ENCODE assay signal across 14 cellular contexts in genomic region chr16:70478912-70479341, GRCh38. TPM values are rescaled to one million over a fixed set of nuclear protein-coding genes. Genes with fewer than 3 reads are reported as not detected.
DNase-seq lines count a peak whose midpoint lies in the region; ATAC-seq and TF ChIP-seq lines count a peak whose summit lies in the region.
"Had no signal": no experiment of that assay in that cellular context is flagged by ENCODE, and none has a peak within 500 bp of the region (broad histone marks: within the 10 kb centered on the region; RNA-seq: fewer than 3 reads in every experiment).

No MANE protein-coding gene starts in this region.

- no peaks in the 10 kb centered on the region for H3K27me3 Mint-ChIP-seq in activated CD4-positive, alpha-beta T cell treated with anti-CD3 and anti-CD28 coated beads, Interleukin-2, amount 10 ng/mL, durations not matched to agents 24 days and 14 days
- H3K27me3 Mint-ChIP-seq in activated T-helper 2 cell treated with anti-CD3 and anti-CD28 coated beads, Interferon-gamma antibody, Interleukin-2, Interleukin-4, amounts not matched to agents 10 μg/mL and 5 μg/mL and 100 μg/mL, durations not matched to agents 14 hours and 24 hours and 36 hours (ENCODE audit: low read depth): no peaks in the 10 kb centered on the region
- no peaks in the 10 kb centered on the region for H3K27me3 Mint-ChIP-seq in osteocyte (ENCODE audit: unreplicated experiment)
- H3K27me3 Mint-ChIP-seq: IgD-negative memory B cell had no signal

- intact Hi-C loops in activated CD4-positive, alpha-beta T cell treated with anti-CD3 and anti-CD28 coated beads, Interleukin-2, amount 10 ng/mL, durations not matched to agents 24 days and 14 days (cut with micrococcal nuclease): loop anchor here (5.0 kb wide), 1 partner anchor 77 kb away; no protein-coding TSS in a partner anchor
- intact Hi-C loops in activated T-helper 2 cell treated with anti-CD3 and anti-CD28 coated beads, Interferon-gamma antibody, Interleukin-2, Interleukin-4, amounts not matched to agents 10 μg/mL and 5 μg/mL and 100 μg/mL, durations not matched to agents 14 hours and 24 hours and 36 hours (cut with micrococcal nuclease): loop anchor here (5.0 kb wide), 1 partner anchor 77 kb away; no protein-coding TSS in a partner anchor

- H3K27ac Mint-ChIP-seq in activated CD4-positive, alpha-beta T cell treated with anti-CD3 and anti-CD28 coated beads, Interleukin-2, amount 10 ng/mL, durations not matched to agents 24 days and 14 days: peak overlapping the region; percentile 34
- peak overlapping the region; percentile 28 for H3K27ac Mint-ChIP-seq in activated T-helper 2 cell treated with anti-CD3 and anti-CD28 coated beads, Interferon-gamma antibody, Interleukin-2, Interleukin-4, amounts not matched to agents 10 μg/mL and 5 μg/mL and 100 μg/mL, durations not matched to agents 14 hours and 24 hours and 36 hours
- H3K27ac Mint-ChIP-seq in osteocyte (ENCODE audit: unreplicated experiment): peak overlapping the region; percentile 81

- no peaks in the 10 kb centered on the region for H3K9me3 Mint-ChIP-seq in activated CD4-positive, alpha-beta T cell treated with anti-CD3 and anti-CD28 coated beads, Interleukin-2, amount 10 ng/mL, durations not matched to agents 24 days and 14 days
- no peaks in the 10 kb centered on the region for H3K9me3 Mint-ChIP-seq in activated T-helper 2 cell treated with anti-CD3 and anti-CD28 coated beads, Interferon-gamma antibody, Interleukin-2, Interleukin-4, amounts not matched to agents 10 μg/mL and 5 μg/mL and 100 μg/mL, durations not matched to agents 14 hours and 24 hours and 36 hours
- H3K9me3 Mint-ChIP-seq in osteocyte (ENCODE audit: unreplicated experiment): no peaks in the 10 kb centered on the region
- H3K9me3 Mint-ChIP-seq: IgD-negative memory B cell had no signal

- ATAC-seq in GM21423 (IDR thresholded peaks at IDR 0.05; ENCODE audit: unreplicated experiment): no peak

- H3K4me3 Mint-ChIP-seq in activated CD4-positive, alpha-beta T cell treated with anti-CD3 and anti-CD28 coated beads, Interleukin-2, amount 10 ng/mL, durations not matched to agents 24 days and 14 days: no peak overlapping the region
- H3K4me3 Mint-ChIP-seq in activated T-helper 2 cell treated with anti-CD3 and anti-CD28 coated beads, Interferon-gamma antibody, Interleukin-2, Interleukin-4, amounts not matched to agents 10 μg/mL and 5 μg/mL and 100 μg/mL, durations not matched to agents 14 hours and 24 hours and 36 hours (ENCODE audit: low read depth): no peak overlapping the region
- H3K4me3 Mint-ChIP-seq in osteocyte (ENCODE audit: unreplicated experiment): no peak overlapping the region
- H3K4me3 Mint-ChIP-seq: IgD-negative memory B cell had no signal

- H3K4me1 Mint-ChIP-seq in activated CD4-positive, alpha-beta T cell treated with anti-CD3 and anti-CD28 coated beads, Interleukin-2, amount 10 ng/mL, durations not matched to agents 24 days and 14 days: peaks cover 16% of the 10 kb centered on the region
- peaks cover 18% of the 10 kb centered on the region for H3K4me1 Mint-ChIP-seq in activated T-helper 2 cell treated with anti-CD3 and anti-CD28 coated beads, Interferon-gamma antibody, Interleukin-2, Interleukin-4, amounts not matched to agents 10 μg/mL and 5 μg/mL and 100 μg/mL, durations not matched to agents 14 hours and 24 hours and 36 hours (ENCODE audit: low read depth)
- H3K4me1 Mint-ChIP-seq in osteocyte (ENCODE audit: unreplicated experiment): peaks cover 59% of the 10 kb centered on the region

- DNase-seq in activated CD4-positive, alpha-beta T cell treated with anti-CD3 and anti-CD28 coated beads, Interleukin-2, amount 10 ng/mL, durations not matched to agents 24 days and 14 days: peak; percentile 52
- no peak for DNase-seq in activated CD4-positive, alpha-beta T cell treated with anti-CD3 and anti-CD28 coated beads, Interleukin-2, amount 50 U/mL, for 1 hour
- DNase-seq in activated T-helper 2 cell treated with anti-CD3 and anti-CD28 coated beads, Interferon-gamma antibody, Interleukin-2, Interleukin-4, amounts not matched to agents 10 μg/mL and 5 μg/mL and 100 μg/mL, durations not matched to agents 14 hours and 24 hours and 36 hours (ENCODE audit: low spot score): no peak
- peak; percentile 18 for DNase-seq in fibroblast of pulmonary artery (ENCODE audit: low read depth)
- DNase-seq in osteocyte (ENCODE audit: extremely low spot score, unreplicated experiment): no peak
- no peak for DNase-seq in NCI-H128 (lab: John Stamatoyannopoulos, UW; ENCODE audit: unreplicated experiment)
- DNase-seq in central memory CD4-positive, alpha-beta T cell: no peak
- DNase-seq: activated CD8-positive, alpha-beta memory T cell treated with anti-CD3 and anti-CD28 coated beads, Interleukin-2, amount 50 U/mL, for 4 hours; COR-L47; mammary epithelial cell; NCI-H1417; NCI-H69 had no signal

- H3K36me3 Mint-ChIP-seq in activated CD4-positive, alpha-beta T cell treated with anti-CD3 and anti-CD28 coated beads, Interleukin-2, amount 10 ng/mL, durations not matched to agents 24 days and 14 days (ENCODE audit: low read depth): peaks cover 20% of the 10 kb centered on the region
- H3K36me3 Mint-ChIP-seq in activated T-helper 2 cell treated with anti-CD3 and anti-CD28 coated beads, Interferon-gamma antibody, Interleukin-2, Interleukin-4, amounts not matched to agents 10 μg/mL and 5 μg/mL and 100 μg/mL, durations not matched to agents 14 hours and 24 hours and 36 hours (ENCODE audit: low read depth): peaks cover 30% of the 10 kb centered on the region
- H3K36me3 Mint-ChIP-seq in osteocyte (ENCODE audit: unreplicated experiment): peaks cover 8% of the 10 kb centered on the region

- H3K4me3 ChIP-seq in fibroblast of pulmonary artery (replicated peaks; ENCODE audit: low read depth, low read length): no peak overlapping the region

- TF ChIP-seq CTCF in fibroblast of pulmonary artery (IDR thresholded peaks at IDR 0.05; ENCODE audit: low read length, missing control alignments): no peak
- no peak for TF ChIP-seq CTCF in osteocyte (IDR thresholded peaks at IDR 0.05)

RNA-seq across cellular contexts. Expression of gene FCSK, which starts 24.5 kb away (rescaled TPM):
- total RNA-seq in activated CD4-positive, alpha-beta T cell treated with anti-CD3 and anti-CD28 coated beads, Interleukin-2, amount 10 ng/mL, durations not matched to agents 24 days and 14 days: 19.6 and 24.4 TPM in 2 replicates
- 19.7 and 21.9 TPM in 2 replicates for total RNA-seq in activated T-helper 2 cell treated with anti-CD3 and anti-CD28 coated beads, Interferon-gamma antibody, Interleukin-2, Interleukin-4, amounts not matched to agents 10 μg/mL and 5 μg/mL and 100 μg/mL, durations not matched to agents 14 hours and 24 hours and 36 hours
- 16.8 and 18.4 TPM in 2 replicates for total RNA-seq in osteocyte

RNA-seq across cellular contexts. Expression of gene ST3GAL2, which starts 40.0 kb away (rescaled TPM):
- 27.9 and 37.0 TPM in 2 replicates for total RNA-seq in activated CD4-positive, alpha-beta T cell treated with anti-CD3 and anti-CD28 coated beads, Interleukin-2, amount 10 ng/mL, durations not matched to agents 24 days and 14 days
- 33.0 and 35.1 TPM in 2 replicates for total RNA-seq in activated T-helper 2 cell treated with anti-CD3 and anti-CD28 coated beads, Interferon-gamma antibody, Interleukin-2, Interleukin-4, amounts not matched to agents 10 μg/mL and 5 μg/mL and 100 μg/mL, durations not matched to agents 14 hours and 24 hours and 36 hours
- 66.5 and 67.6 TPM in 2 replicates for total RNA-seq in osteocyte

RNA-seq across cellular contexts. Expression of gene COG4, which starts 44.4 kb away (rescaled TPM):
- total RNA-seq in activated CD4-positive, alpha-beta T cell treated with anti-CD3 and anti-CD28 coated beads, Interleukin-2, amount 10 ng/mL, durations not matched to agents 24 days and 14 days: 38.3 and 42.1 TPM in 2 replicates
- 37.9 and 44.5 TPM in 2 replicates for total RNA-seq in activated T-helper 2 cell treated with anti-CD3 and anti-CD28 coated beads, Interferon-gamma antibody, Interleukin-2, Interleukin-4, amounts not matched to agents 10 μg/mL and 5 μg/mL and 100 μg/mL, durations not matched to agents 14 hours and 24 hours and 36 hours
- total RNA-seq in osteocyte: 69.9 and 75.8 TPM in 2 replicates

RNA-seq across cellular contexts. Expression of gene SF3B3, which starts 44.7 kb away (rescaled TPM):
- 621 and 622 TPM in 2 replicates for total RNA-seq in activated CD4-positive, alpha-beta T cell treated with anti-CD3 and anti-CD28 coated beads, Interleukin-2, amount 10 ng/mL, durations not matched to agents 24 days and 14 days
- 520 and 538 TPM in 2 replicates for total RNA-seq in activated T-helper 2 cell treated with anti-CD3 and anti-CD28 coated beads, Interferon-gamma antibody, Interleukin-2, Interleukin-4, amounts not matched to agents 10 μg/mL and 5 μg/mL and 100 μg/mL, durations not matched to agents 14 hours and 24 hours and 36 hours
- total RNA-seq in osteocyte: 307 and 319 TPM in 2 replicates

Comparison
In these comparisons a context has a peak if more than half of its experiments do, and no peak if none do; other contexts are left out.
1. DNase-seq: peak in activated CD4-positive, alpha-beta T cell treated with anti-CD3 and anti-CD28 coated beads, Interleukin-2, amount 10 ng/mL, durations not matched to agents 24 days and 14 days (single experiment) and fibroblast of pulmonary artery (single experiment); none in activated CD4-positive, alpha-beta T cell treated with anti-CD3 and anti-CD28 coated beads, Interleukin-2, amount 50 U/mL, for 1 hour (single experiment), activated T-helper 2 cell treated with anti-CD3 and anti-CD28 coated beads, Interferon-gamma antibody, Interleukin-2, Interleukin-4, amounts not matched to agents 10 μg/mL and 5 μg/mL and 100 μg/mL, durations not matched to agents 14 hours and 24 hours and 36 hours (single experiment), osteocyte (single experiment), NCI-H128 (single experiment) and central memory CD4-positive, alpha-beta T cell (single experiment).
2. H3K27ac Mint-ChIP-seq: peak in every context shown above with its lines; median percentile 81 in osteocyte; 34 in activated CD4-positive, alpha-beta T cell treated with anti-CD3 and anti-CD28 coated beads, Interleukin-2, amount 10 ng/mL, durations not matched to agents 24 days and 14 days; 28 in activated T-helper 2 cell treated with anti-CD3 and anti-CD28 coated beads, Interferon-gamma antibody, Interleukin-2, Interleukin-4, amounts not matched to agents 10 μg/mL and 5 μg/mL and 100 μg/mL, durations not matched to agents 14 hours and 24 hours and 36 hours.